Comparison of ENCODE assay signal across 1 cellular context in genomic region chr6:36701401-36701991, GRCh38.
TF ChIP-seq lines count a peak whose summit lies in the region.

No MANE protein-coding gene starts in this region.

TF ChIP-seq in K562, 482 proteins besides CTCF, POLR2A, EP300 and RAD21 (continued from another document and continues in another):
- TF ChIP-seq CEBPZ (IDR thresholded peaks at IDR 0.05; ENCODE audit: borderline replicate concordance, low read depth, low read length) (no peak), ZNF639 (CRISPR knock-in tag; conservative IDR thresholded peaks at IDR 0.05 in 1 of 2, IDR thresholded peaks at IDR 0.05 in 1 of 2) (no peak), CREB5 (CRISPR knock-in tag; IDR thresholded peaks at IDR 0.05) (no peak), ZNF277 (CRISPR knock-in tag; IDR thresholded peaks at IDR 0.05; ENCODE audit: borderline replicate concordance) (no peak), HDAC1 (IDR thresholded peaks at IDR 0.05) (no peak), ZNF121 (CRISPR knock-in tag; conservative IDR thresholded peaks at IDR 0.05) (no peak), ZNF274 (IDR thresholded peaks at IDR 0.05; ENCODE audit: borderline replicate concordance, low read depth, low read length) (no peak), MEF2D (tag; conservative IDR thresholded peaks at IDR 0.05; ENCODE audit: low read depth) (no peak), MGA (IDR thresholded peaks at IDR 0.05) (no peak), FOXP1 (CRISPR knock-in tag; IDR thresholded peaks at IDR 0.05) (0 out of 2 replicates have a peak, but pooled peaks have one; percentile 48), E2F3 (CRISPR knock-in tag; IDR thresholded peaks at IDR 0.05) (peak; percentile 67; the same call in 1 of the 2 replicates), GTF2E2 (tag; IDR thresholded peaks at IDR 0.05) (no peak), SMARCC2 (IDR thresholded peaks at IDR 0.05; ENCODE audit: low read depth) (no peak), ZC3H4 (CRISPR knock-in tag; IDR thresholded peaks at IDR 0.05; ENCODE audit: borderline replicate concordance) (no peak), CXXC5 (CRISPR knock-in tag; IDR thresholded peaks at IDR 0.05) (no peak), HMG20A (CRISPR knock-in tag; conservative IDR thresholded peaks at IDR 0.05) (no peak), SRF (CRISPR knock-in tag; IDR thresholded peaks at IDR 0.05) (no peak), CTCFL (IDR thresholded peaks at IDR 0.05; ENCODE audit: borderline replicate concordance, insufficient read depth, low read depth, low read length, poor library complexity, severe bottlenecking) (no peak), SRSF9 (IDR thresholded peaks at IDR 0.05; ENCODE audit: borderline replicate concordance, low read depth, low read length) (no peak), COPS2 (conservative IDR thresholded peaks at IDR 0.05) (no peak), CLOCK (CRISPR knock-in tag; IDR thresholded peaks at IDR 0.05; ENCODE audit: borderline replicate concordance) (no peak), CHAMP1 (IDR thresholded peaks at IDR 0.05) (no peak), SMAD1 (IDR thresholded peaks at IDR 0.05; ENCODE audit: low read depth, low read length, partially characterized antibody) (no peak), FOS (IDR thresholded peaks at IDR 0.05; ENCODE audit: extremely low read depth, insufficient read length) (no peak), PTRF (tag; IDR thresholded peaks at IDR 0.05) (no peak), LARP7 (IDR thresholded peaks at IDR 0.05) (no peak)
